1 cellular context compared by ENCODE assay signal in genomic region chr7:93958216-93958615, GRCh38.
TF ChIP-seq lines count a peak whose summit lies in the region.

No MANE protein-coding gene starts in this region.

TF ChIP-seq in IMR-90, 13 proteins besides CTCF, POLR2A, EP300 and RAD21:
- TF ChIP-seq SMC3 (IDR thresholded peaks at IDR 0.05; ENCODE audit: low read depth, low read length) (no peak), RCOR1 (IDR thresholded peaks at IDR 0.05; ENCODE audit: insufficient replicate concordance, low read length) (no peak), NFE2L2 (IDR thresholded peaks at IDR 0.05; ENCODE audit: low read depth, low read length) (no peak), MAFK (IDR thresholded peaks at IDR 0.05; ENCODE audit: low read depth, low read length) (no peak)
